ENCODE assay signal across 17 cellular contexts in genomic region chr20:38157635-38158495, GRCh38. TPM values are rescaled to one million over a fixed set of nuclear protein-coding genes. Genes with fewer than 3 reads are reported as not detected.
A peak's percentile ranks its signal among the peaks of the same experiment; 100 is the strongest.
DNase-seq lines count a peak whose midpoint lies in the region; ATAC-seq and TF ChIP-seq lines count a peak whose summit lies in the region.
"Had no signal": no experiment of that assay in that cellular context is flagged by ENCODE, and none has a peak within 500 bp of the region (broad histone marks: within the 10 kb centered on the region; RNA-seq: fewer than 3 reads in every experiment).

No MANE protein-coding gene starts in this region.

- H3K9ac ChIP-seq in neural progenitor cell: no peak overlapping the region

- peak; percentile 37 for ATAC-seq in gastroesophageal sphincter
- no peak for ATAC-seq in HG03280 (IDR thresholded peaks at IDR 0.05; ENCODE audit: unreplicated experiment)
- ATAC-seq: activated CD8-positive, alpha-beta memory T cell treated with anti-CD3 and anti-CD28 coated beads, Interleukin-2, amount 10 ng/mL, durations not matched to agents 7 days and 5 days; pancreas; stimulated activated naive CD8-positive, alpha-beta T cell treated with anti-CD3 and anti-CD28 coated beads, Interleukin-15, Interleukin-2, amounts not matched to agents 100 U/mL and 50 U/mL, for 24 hours had no signal

- H3K9me3 Mint-ChIP-seq in neural progenitor cell: no peaks in the 10 kb centered on the region
- H3K9me3 Mint-ChIP-seq: activated naive CD4-positive, alpha-beta T cell treated with anti-CD3 and anti-CD28 coated beads, Interleukin-2, amount 50 U/mL, for 24 hours; dendritic cell treated with granulocyte-macrophage colony-stimulating factor and Interleukin-4, amounts not matched to agents 40 ng/mL and 50 ng/mL, for 4 days; IgD-negative memory B cell had no signal

- no peak for TF ChIP-seq CTCF in gastroesophageal sphincter (IDR thresholded peaks at IDR 0.05)
- TF ChIP-seq CTCF in neural progenitor cell (IDR thresholded peaks at IDR 0.05): no peak
- TF ChIP-seq CTCF in uterus (IDR thresholded peaks at IDR 0.05): no peak
- no peak for TF ChIP-seq CTCF in GM13976 (IDR thresholded peaks at IDR 0.05; ENCODE audit: borderline replicate concordance, control extremely low read depth, extremely low read depth, insufficient read depth, missing control alignments)

- in situ Hi-C loops in GM13976 (cut with MboI; ENCODE audit: low sequenced_read_pairs, unreplicated experiment): no loop called here

- H3K79me2 ChIP-seq in neural progenitor cell (ENCODE audit: low read depth): no peaks in the 10 kb centered on the region

- no peak overlapping the region for H3K4me3 ChIP-seq in gastroesophageal sphincter
- H3K4me3 ChIP-seq in neural progenitor cell: no peak overlapping the region
- H3K4me3 ChIP-seq in uterus: no peak overlapping the region
- H3K4me3 ChIP-seq: pancreas had no signal

- intact Hi-C loops in uterus (cut with DNase I; ENCODE audit: low total_unique reads): no loop called here

- DNase-seq in neural progenitor cell (ENCODE audit: low spot score) (no peak), uterus (no peak), C1 segment of cervical spinal cord (lab: John Stamatoyannopoulos, UW) (no peak), GM13976 (ENCODE audit: low spot score) (no peak)
- DNase-seq: activated CD8-positive, alpha-beta memory T cell treated with anti-CD3 and anti-CD28 coated beads, Interleukin-2, amount 10 ng/mL, durations not matched to agents 7 days and 5 days; COR-L47; NCI-H1436; pancreas; SIG-M5; stimulated activated CD4-positive, alpha-beta T cell treated with anti-CD3 and anti-CD28 coated beads, Interleukin-2, amount 100 ng/mL, for 48 hours; stimulated activated naive CD8-positive, alpha-beta T cell treated with anti-CD3 and anti-CD28 coated beads, Interleukin-15, Interleukin-2, amounts not matched to agents 100 U/mL and 50 U/mL, for 24 hours had no signal

- no peak overlapping the region for H2AFZ ChIP-seq in neural progenitor cell (replicated peaks)

- no peak for TF ChIP-seq EP300 in gastroesophageal sphincter (IDR thresholded peaks at IDR 0.05)

- H3K27ac ChIP-seq in angular gyrus (ENCODE audit: low read depth, low read length) (peak overlapping the region; percentile 25), gastroesophageal sphincter (peak overlapping the region; percentile 88 to 89 (median 88)), neural progenitor cell (no peak overlapping the region), uterus (peak overlapping the region; percentile 85 to 89)
- H3K27ac ChIP-seq: pancreas had no signal

- peaks cover 13% of the 10 kb centered on the region for H3K4me1 Mint-ChIP-seq in neural progenitor cell
- H3K4me1 Mint-ChIP-seq: activated naive CD4-positive, alpha-beta T cell treated with anti-CD3 and anti-CD28 coated beads, Interleukin-2, amount 50 U/mL, for 24 hours had no signal

- H3K27ac Mint-ChIP-seq in neural progenitor cell: peak overlapping the region; percentile 61
- H3K27ac Mint-ChIP-seq: activated CD8-positive, alpha-beta memory T cell treated with anti-CD3 and anti-CD28 coated beads, Interleukin-2, amount 10 ng/mL, durations not matched to agents 7 days and 5 days; activated naive CD4-positive, alpha-beta T cell treated with anti-CD3 and anti-CD28 coated beads, Interleukin-2, amount 50 U/mL, for 24 hours; IgD-negative memory B cell had no signal

- H3K4me1 ChIP-seq in gastroesophageal sphincter: peaks cover 0 to 97% (median 24%) of the 10 kb centered on the region in 3 donors
- H3K4me1 ChIP-seq in neural progenitor cell: peaks cover 16% of the 10 kb centered on the region
- peaks cover 0 to 16% of the 10 kb centered on the region in 2 donors for H3K4me1 ChIP-seq in uterus

- no peaks in the 10 kb centered on the region for H3K27me3 ChIP-seq in gastroesophageal sphincter
- H3K27me3 ChIP-seq in neural progenitor cell: no peaks in the 10 kb centered on the region
- no peaks in the 10 kb centered on the region for H3K27me3 ChIP-seq in uterus
- H3K27me3 ChIP-seq: pancreas had no signal

- H3F3A ChIP-seq in neural progenitor cell (ENCODE audit: low read depth): no peaks in the 10 kb centered on the region

- H3K9me3 ChIP-seq in gastroesophageal sphincter (no peaks in the 10 kb centered on the region), neural progenitor cell (ENCODE audit: low read depth) (no peaks in the 10 kb centered on the region), uterus (no peaks in the 10 kb centered on the region)
- H3K9me3 ChIP-seq: pancreas had no signal

- H3K36me3 Mint-ChIP-seq in neural progenitor cell: no peaks in the 10 kb centered on the region
- H3K36me3 Mint-ChIP-seq: activated CD8-positive, alpha-beta memory T cell treated with anti-CD3 and anti-CD28 coated beads, Interleukin-2, amount 10 ng/mL, durations not matched to agents 7 days and 5 days; activated naive CD4-positive, alpha-beta T cell treated with anti-CD3 and anti-CD28 coated beads, Interleukin-2, amount 50 U/mL, for 24 hours; IgD-negative memory B cell had no signal

- 8 to 39% methylated on average over 4 to 8 of the region's 14 CpGs for WGBS in gastroesophageal sphincter (ENCODE audit: low coverage in 1 of 2), 2 donors

- H3K4me2 ChIP-seq in neural progenitor cell: no peak overlapping the region

- H4K20me1 ChIP-seq in neural progenitor cell (ENCODE audit: low read depth): no peaks in the 10 kb centered on the region

- TF ChIP-seq POLR2A in gastroesophageal sphincter (IDR thresholded peaks at IDR 0.05): no peak
- no peak for TF ChIP-seq POLR2A in uterus (IDR thresholded peaks at IDR 0.05)

- no peak overlapping the region for H3K4me3 Mint-ChIP-seq in neural progenitor cell
- H3K4me3 Mint-ChIP-seq: activated CD8-positive, alpha-beta memory T cell treated with anti-CD3 and anti-CD28 coated beads, Interleukin-2, amount 10 ng/mL, durations not matched to agents 7 days and 5 days; activated naive CD4-positive, alpha-beta T cell treated with anti-CD3 and anti-CD28 coated beads, Interleukin-2, amount 50 U/mL, for 24 hours; dendritic cell treated with granulocyte-macrophage colony-stimulating factor and Interleukin-4, amounts not matched to agents 40 ng/mL and 50 ng/mL, for 4 days; IgD-negative memory B cell had no signal

- peaks cover 8% of the 10 kb centered on the region for H3K27me3 Mint-ChIP-seq in neural progenitor cell (ENCODE audit: insufficient read depth, low read depth)
- H3K27me3 Mint-ChIP-seq: dendritic cell treated with granulocyte-macrophage colony-stimulating factor and Interleukin-4, amounts not matched to agents 40 ng/mL and 50 ng/mL, for 4 days; IgD-negative memory B cell had no signal

- H3K36me3 ChIP-seq in gastroesophageal sphincter (peaks cover 0 to 50% of the 10 kb centered on the region in 2 donors), neural progenitor cell (no peaks in the 10 kb centered on the region), uterus (no peaks in the 10 kb centered on the region)
- H3K36me3 ChIP-seq: pancreas had no signal

RNA-seq across cellular contexts. Expression of gene TGM2, which starts 7.2 kb away (rescaled TPM):
- total RNA-seq in gastroesophageal sphincter (100 to 1,000 TPM; 163 to 385 (median 188) TPM), neural progenitor cell (ENCODE audit: low replicate concordance) (0.22 and 0.28 TPM in 2 replicates), uterus (100 to 1,000 TPM; 136 to 639 (median 209) TPM)

Comparison
In these comparisons a context has a peak if more than half of its experiments do, and no peak if none do; other contexts are left out.
1. RNA of gene TGM2, which starts 7.2 kb away (total RNA-seq): 136 to 639 TPM in uterus and 163 to 385 TPM in gastroesophageal sphincter; 0.22 to 0.28 TPM in neural progenitor cell; every median in the first group is over 100 times any median in the second.